ENCODE assay signal across 14 cellular contexts in the genomic region with DNA sequence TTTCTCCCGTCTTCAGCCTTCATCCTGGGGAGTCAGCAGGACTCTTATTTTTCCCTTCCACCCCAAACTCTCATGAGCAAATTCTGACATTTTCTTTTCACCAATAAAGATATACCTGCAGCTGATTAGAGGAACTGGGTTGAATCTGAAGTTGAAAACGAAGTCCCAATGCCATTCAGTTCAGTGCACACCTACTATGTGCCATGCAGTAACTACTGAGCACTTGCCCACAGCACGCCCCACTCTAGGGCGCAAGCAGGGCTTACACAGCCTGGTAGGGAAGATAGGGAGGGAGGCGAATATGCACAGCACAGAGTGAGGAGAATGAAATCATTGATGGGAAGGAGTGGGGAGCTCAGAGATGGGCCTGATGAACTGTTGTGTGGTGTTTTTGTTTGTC.
DNase-seq lines count a peak whose midpoint lies in the region; ATAC-seq and TF ChIP-seq lines count a peak whose summit lies in the region.
"Had no signal": no experiment of that assay in that cellular context is flagged by ENCODE, and none has a peak within 500 bp of the region (broad histone marks: within the 10 kb centered on the region; RNA-seq: fewer than 3 reads in every experiment).

No MANE protein-coding gene starts in this region.

- no peak overlapping the region for H3K27ac ChIP-seq in GM23338 (ENCODE audit: low read depth)
- H3K27ac ChIP-seq in trophoblast cell (ENCODE audit: low read depth, low read length): no peak overlapping the region
- H3K27ac ChIP-seq: 22Rv1, BLaER1 had no signal

- H3K9me3 Mint-ChIP-seq in T-helper 2 cell treated with Interferon-gamma antibody and Interleukin-4, amounts not matched to agents 5 μg/mL and 100 μg/mL, for 36 hours: peaks cover 14% of the 10 kb centered on the region
- no peaks in the 10 kb centered on the region; the same call in 2 of the 3 replicates for H3K9me3 Mint-ChIP-seq in GM23338
- peaks cover 21% of the 10 kb centered on the region for H3K9me3 Mint-ChIP-seq in nephron progenitor cell
- H3K9me3 Mint-ChIP-seq in activated CD8-positive, alpha-beta T cell treated with anti-CD3 and anti-CD28 coated beads for 36 hours: peaks cover 9% of the 10 kb centered on the region

- no peak overlapping the region for H3K18ac ChIP-seq in trophoblast cell (ENCODE audit: low read length)

- no peak overlapping the region for H3K23ac ChIP-seq in trophoblast cell (ENCODE audit: low read length)

- 0 out of 2 replicates have a peak, but pooled peaks cover 3% of the 10 kb centered on the region for H3K9me2 ChIP-seq in GM23338 (ENCODE audit: insufficient read depth)

- H2AK5ac ChIP-seq in trophoblast cell (ENCODE audit: low read length): no peak overlapping the region

- TF ChIP-seq CTCF in GM23338 (conservative IDR thresholded peaks at IDR 0.05; ENCODE audit: low read depth in 2 of 2) (no peak), nephron progenitor cell (IDR thresholded peaks at IDR 0.05) (no peak)
- TF ChIP-seq CTCF in activated CD8-positive, alpha-beta T cell treated with anti-CD3 and anti-CD28 coated beads for 36 hours (IDR thresholded peaks at IDR 0.05): no peak

- CTCF ChIA-PET in activated CD8-positive, alpha-beta T cell treated with anti-CD3 and anti-CD28 coated beads for 36 hours (lab: Charles Lee): no interaction called here

- no peak overlapping the region for H3K9ac ChIP-seq in trophoblast cell (ENCODE audit: low read length)
- H3K9ac ChIP-seq: BLaER1 had no signal

- peak overlapping the region; percentile 9 for H3K27ac Mint-ChIP-seq in T-helper 2 cell treated with Interferon-gamma antibody and Interleukin-4, amounts not matched to agents 5 μg/mL and 100 μg/mL, for 36 hours
- H3K27ac Mint-ChIP-seq in GM23338: no peak overlapping the region; the same call in 1 of the 2 replicates
- H3K27ac Mint-ChIP-seq in nephron progenitor cell: peak overlapping the region; percentile 8
- H3K27ac Mint-ChIP-seq in activated CD8-positive, alpha-beta T cell treated with anti-CD3 and anti-CD28 coated beads for 36 hours: no peak overlapping the region
- H3K27ac Mint-ChIP-seq: CD4-positive, CD25-positive, alpha-beta regulatory T cell had no signal

- no peak overlapping the region for H3K4me2 ChIP-seq in GM23338
- no peak overlapping the region for H3K4me2 ChIP-seq in trophoblast cell (ENCODE audit: low read length)
- H3K4me2 ChIP-seq: BLaER1 had no signal

- WGBS in trophoblast cell (ENCODE audit: extremely low coverage, insufficient coverage, insufficient read length): no CpG with 5 or more reads among the region's 5 CpGs

- no peak overlapping the region for H4K8ac ChIP-seq in trophoblast cell (ENCODE audit: low read depth, low read length)

- no peak overlapping the region for H3K4ac ChIP-seq in trophoblast cell (ENCODE audit: low read depth, low read length)

- H4K12ac ChIP-seq in trophoblast cell (ENCODE audit: low read depth, low read length): no peak overlapping the region

- no peaks in the 10 kb centered on the region for H3F3A ChIP-seq in GM23338 (replicated peaks; ENCODE audit: low read depth)

- H4K20me1 ChIP-seq in GM23338 (replicated peaks; ENCODE audit: insufficient read depth): no peaks in the 10 kb centered on the region
- H4K20me1 ChIP-seq: BLaER1 had no signal

- no peaks in the 10 kb centered on the region for H3K4me1 ChIP-seq in GM23338 (ENCODE audit: insufficient read depth)
- H3K4me1 ChIP-seq in trophoblast cell (ENCODE audit: control insufficient read depth in 1 of 2, insufficient read depth in 2 of 2, low read length in 2 of 2): peaks cover 3 to 8% of the 10 kb centered on the region in 2 experiments
- H3K4me1 ChIP-seq: BLaER1 had no signal

- no peak overlapping the region for H2BK12ac ChIP-seq in trophoblast cell (ENCODE audit: low read length)

- H3K79me1 ChIP-seq in trophoblast cell (ENCODE audit: low read length): peaks cover 2% of the 10 kb centered on the region

- H3K79me2 ChIP-seq in GM23338 (replicated peaks; ENCODE audit: insufficient read depth): no peaks in the 10 kb centered on the region
- H3K79me2 ChIP-seq in trophoblast cell (ENCODE audit: control insufficient read depth, insufficient read depth, low read length, poor library complexity): peaks cover 1% of the 10 kb centered on the region

- POLR2A ChIA-PET in activated CD8-positive, alpha-beta T cell treated with anti-CD3 and anti-CD28 coated beads for 36 hours (lab: Charles Lee): no interaction called here

- no peaks in the 10 kb centered on the region for H3K27me3 ChIP-seq in GM23338 (ENCODE audit: insufficient read depth)
- H3K27me3 ChIP-seq in trophoblast cell (ENCODE audit: insufficient read depth, low read length): no peaks in the 10 kb centered on the region
- H3K27me3 ChIP-seq: BLaER1 had no signal

- H3K36me3 Mint-ChIP-seq in T-helper 2 cell treated with Interferon-gamma antibody and Interleukin-4, amounts not matched to agents 5 μg/mL and 100 μg/mL, for 36 hours (ENCODE audit: low read depth): peaks cover 9% of the 10 kb centered on the region
- H3K36me3 Mint-ChIP-seq in GM23338 (ENCODE audit: low read depth) (no peaks in the 10 kb centered on the region; the same call in 2 of the 3 replicates), nephron progenitor cell (ENCODE audit: low read depth) (no peaks in the 10 kb centered on the region)
- peaks cover 2% of the 10 kb centered on the region for H3K36me3 Mint-ChIP-seq in activated CD8-positive, alpha-beta T cell treated with anti-CD3 and anti-CD28 coated beads for 36 hours (ENCODE audit: low read depth)
- H3K36me3 Mint-ChIP-seq: CD4-positive, CD25-positive, alpha-beta regulatory T cell had no signal

- no peak overlapping the region for H2BK5ac ChIP-seq in trophoblast cell (ENCODE audit: low read depth, low read length, poor library complexity)

- no peak overlapping the region for H4K91ac ChIP-seq in trophoblast cell (ENCODE audit: low read depth, low read length)

- H3K36me3 ChIP-seq in GM23338 (ENCODE audit: insufficient read depth): no peaks in the 10 kb centered on the region
- H3K36me3 ChIP-seq in trophoblast cell (ENCODE audit: control insufficient read depth in 1 of 2, insufficient read depth in 2 of 2, low read length in 2 of 2): no peaks in the 10 kb centered on the region
- H3K36me3 ChIP-seq: BLaER1 had no signal

- H3K4me1 Mint-ChIP-seq in T-helper 2 cell treated with Interferon-gamma antibody and Interleukin-4, amounts not matched to agents 5 μg/mL and 100 μg/mL, for 36 hours (ENCODE audit: low read depth): peaks cover 19% of the 10 kb centered on the region
- H3K4me1 Mint-ChIP-seq in GM23338 (no peaks in the 10 kb centered on the region), nephron progenitor cell (peaks cover 24% of the 10 kb centered on the region)
- peaks cover 10% of the 10 kb centered on the region for H3K4me1 Mint-ChIP-seq in activated CD8-positive, alpha-beta T cell treated with anti-CD3 and anti-CD28 coated beads for 36 hours (ENCODE audit: low read depth)

- H2AFZ ChIP-seq in GM23338: peak overlapping the region; percentile 52; the same call in 1 of the 2 replicates
- H2AFZ ChIP-seq in trophoblast cell (ENCODE audit: insufficient read depth, low read length, poor library complexity): no peak overlapping the region

- no peak for DNase-seq in T-helper 2 cell treated with Interferon-gamma antibody and Interleukin-4, amounts not matched to agents 5 μg/mL and 100 μg/mL, for 36 hours (ENCODE audit: low spot score)
- no peak for DNase-seq in T-helper 2 cell
- no peak for DNase-seq in GM23338 (ENCODE audit: low spot score)
- no peak for DNase-seq in nephron progenitor cell
- DNase-seq in trophoblast cell: no peak
- DNase-seq in NCI-H2081 treated with DMSO at 0.1 percent for 48 hours (lab: John Stamatoyannopoulos, UW): no peak
- no peak for DNase-seq in activated CD8-positive, alpha-beta T cell treated with anti-CD3 and anti-CD28 coated beads for 36 hours
- DNase-seq: Calu3; CD4-positive, CD25-positive, alpha-beta regulatory T cell; DMS 273 treated with DMSO at 0.1 percent for 48 hours had no signal

- no peaks in the 10 kb centered on the region for H3K9me3 ChIP-seq in trophoblast cell (ENCODE audit: insufficient read depth, low read depth, low read length)

- H3K4me3 Mint-ChIP-seq in T-helper 2 cell treated with Interferon-gamma antibody and Interleukin-4, amounts not matched to agents 5 μg/mL and 100 μg/mL, for 36 hours: no peak overlapping the region
- no peak overlapping the region for H3K4me3 Mint-ChIP-seq in GM23338
- no peak overlapping the region for H3K4me3 Mint-ChIP-seq in nephron progenitor cell
- no peak overlapping the region for H3K4me3 Mint-ChIP-seq in activated CD8-positive, alpha-beta T cell treated with anti-CD3 and anti-CD28 coated beads for 36 hours
- H3K4me3 Mint-ChIP-seq: CD4-positive, CD25-positive, alpha-beta regulatory T cell had no signal

- no peak overlapping the region for H3K14ac ChIP-seq in trophoblast cell (ENCODE audit: low read length)

- ATAC-seq in GM23338 (no peak), HG03378 (IDR thresholded peaks at IDR 0.05; ENCODE audit: unreplicated experiment) (no peak)
- ATAC-seq in activated CD8-positive, alpha-beta T cell treated with anti-CD3 and anti-CD28 coated beads for 36 hours: no peak
- ATAC-seq: HCT116 had no signal

- intact Hi-C loops in activated CD8-positive, alpha-beta T cell treated with anti-CD3 and anti-CD28 coated beads for 36 hours (cut with micrococcal nuclease): loop anchor here (10.0 kb wide), 1 partner anchor 104 kb away; no protein-coding TSS in a partner anchor

- H3K27me3 Mint-ChIP-seq in T-helper 2 cell treated with Interferon-gamma antibody and Interleukin-4, amounts not matched to agents 5 μg/mL and 100 μg/mL, for 36 hours (ENCODE audit: low read depth): no peaks in the 10 kb centered on the region
- peaks cover 3% of the 10 kb centered on the region for H3K27me3 Mint-ChIP-seq in GM23338 (ENCODE audit: insufficient read depth, low read depth, poor library complexity)
- H3K27me3 Mint-ChIP-seq in nephron progenitor cell (ENCODE audit: low read depth, poor library complexity): peaks cover 2% of the 10 kb centered on the region
- peaks cover 4% of the 10 kb centered on the region for H3K27me3 Mint-ChIP-seq in activated CD8-positive, alpha-beta T cell treated with anti-CD3 and anti-CD28 coated beads for 36 hours

- no peak overlapping the region for H3K4me3 ChIP-seq in GM23338
- peak overlapping the region; percentile 4 for H3K4me3 ChIP-seq in trophoblast cell (ENCODE audit: low read depth, low read length)
- H3K4me3 ChIP-seq: BLaER1 had no signal

- H2BK120ac ChIP-seq in trophoblast cell (ENCODE audit: insufficient read depth, low read length, poor library complexity): no peak overlapping the region

Comparison
In these comparisons a context has a peak if more than half of its experiments do, and no peak if none do; other contexts are left out.
1. H3K27ac Mint-ChIP-seq: peak in T-helper 2 cell treated with Interferon-gamma antibody and Interleukin-4, amounts not matched to agents 5 μg/mL and 100 μg/mL, for 36 hours (single experiment) and nephron progenitor cell (single experiment); none in GM23338 (single experiment) and activated CD8-positive, alpha-beta T cell treated with anti-CD3 and anti-CD28 coated beads for 36 hours (single experiment).